In the genomic region with DNA sequence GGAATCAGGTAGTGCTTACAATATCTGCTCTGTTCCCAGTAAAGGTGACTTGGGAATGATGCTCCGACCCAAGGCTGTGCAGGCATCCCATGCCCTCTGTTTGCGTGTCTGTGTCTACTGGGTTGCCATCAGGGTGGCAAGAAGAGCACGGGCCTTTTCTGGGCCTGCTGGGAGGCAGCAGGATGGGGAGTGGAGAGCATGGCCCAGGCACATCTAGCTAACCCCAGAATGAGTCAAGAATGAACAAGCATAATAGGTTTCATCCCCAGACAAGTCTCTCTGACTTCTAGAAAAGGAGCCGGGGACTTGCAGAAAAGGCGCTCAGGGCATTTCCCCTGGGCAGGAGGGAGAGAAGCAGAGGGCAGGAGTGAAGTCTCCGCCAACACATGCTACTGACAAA, we compare ENCODE assay signal across 5 cellular contexts.
"Had no signal": no experiment of that assay in that cellular context is flagged by ENCODE, and none has a peak within 500 bp of the region (broad histone marks: within the 10 kb centered on the region; RNA-seq: fewer than 3 reads in every experiment).

No MANE protein-coding gene starts in this region.

- H3K4me2 ChIP-seq: GM23338 had no signal

- H3K27ac Mint-ChIP-seq: GM23338, H9 had no signal

- DNase-seq: H9, HCEC 1CT, IMR-90 had no signal

- ATAC-seq: GM23338, K562 had no signal

- H3K9me3 Mint-ChIP-seq: GM23338, H9 had no signal

- H3K4me3 ChIP-seq: GM23338, K562 had no signal

- H2AFZ ChIP-seq: GM23338 had no signal

- H3K4me3 Mint-ChIP-seq: GM23338, H9 had no signal
